Comparison of ENCODE assay signal across 1 cellular context in genomic region chr2:98483257-98483861, GRCh38.
TF ChIP-seq lines count a peak whose summit lies in the region.

No MANE protein-coding gene starts in this region.

TF ChIP-seq in GM12878, 131 proteins besides CTCF, POLR2A, EP300 and RAD21 (continued from another document and continues in another):
- TF ChIP-seq ZNF592 (IDR thresholded peaks at IDR 0.05) (peak; percentile 44; the same call in 1 of the 2 replicates), PAX8 (IDR thresholded peaks at IDR 0.05) (no peak), SMC3 (IDR thresholded peaks at IDR 0.05; ENCODE audit: borderline replicate concordance, low read length) (peak; percentile 42; the same call in 1 of the 2 replicates), ZSCAN29 (IDR thresholded peaks at IDR 0.05) (peak; percentile 50), SUPT20H (IDR thresholded peaks at IDR 0.05; ENCODE audit: borderline replicate concordance, control insufficient read depth, low read depth, low read length) (no peak), HDAC6 (IDR thresholded peaks at IDR 0.05; ENCODE audit: unreplicated experiment) (no peak), BRCA1 (IDR thresholded peaks at IDR 0.05; ENCODE audit: low read depth, low read length) (no peak), CHD1 (IDR thresholded peaks at IDR 0.05; ENCODE audit: low read depth, low read length) (peak; percentile 67; the same call in 1 of the 2 replicates), FOXK2 (IDR thresholded peaks at IDR 0.05) (no peak), HDGF (IDR thresholded peaks at IDR 0.05) (peak; percentile 87), TCF3 (IDR thresholded peaks at IDR 0.05; ENCODE audit: borderline replicate concordance, insufficient read depth, low read depth, low read length) (peak; percentile 89; the same call in 1 of the 2 replicates), POLR2AphosphoS2 (IDR thresholded peaks at IDR 0.05; ENCODE audit: low read depth, low read length) (no peak), SPI1 (IDR thresholded peaks at IDR 0.05; ENCODE audit: borderline replicate concordance, insufficient read depth, low read depth, low read length) (peak; percentile 88), IRF3 (IDR thresholded peaks at IDR 0.05) (no peak), TCF12 (IDR thresholded peaks at IDR 0.05; ENCODE audit: low read depth, low read length) (peak; percentile 95), BACH1 (IDR thresholded peaks at IDR 0.05; ENCODE audit: borderline replicate concordance) (peak; percentile 93; the same call in 1 of the 2 replicates), ZBED1 (IDR thresholded peaks at IDR 0.05; ENCODE audit: borderline replicate concordance) (peak; percentile 95; the same call in 1 of the 2 replicates), NR2C2 (IDR thresholded peaks at IDR 0.05; ENCODE audit: borderline replicate concordance, control insufficient read depth, insufficient read length, low read depth) (no peak), NBN (IDR thresholded peaks at IDR 0.05) (peak; percentile 95), TBL1XR1 (IDR thresholded peaks at IDR 0.05; ENCODE audit: low read depth, low read length) (peak; percentile 98), RFX5 (IDR thresholded peaks at IDR 0.05; ENCODE audit: low read depth, low read length) (no peak), HCFC1 (IDR thresholded peaks at IDR 0.05; ENCODE audit: low read length) (no peak), GABPA (IDR thresholded peaks at IDR 0.05; ENCODE audit: low read depth) (no peak), ZNF274 (IDR thresholded peaks at IDR 0.05; ENCODE audit: insufficient read depth, insufficient read length) (no peak), SIX5 (IDR thresholded peaks at IDR 0.05; ENCODE audit: low read depth, low read length, severe bottlenecking) (no peak), MXI1 (IDR thresholded peaks at IDR 0.05; ENCODE audit: low read depth, low read length) (peak; percentile 55; the same call in 1 of the 2 replicates), KLF5 (IDR thresholded peaks at IDR 0.05; ENCODE audit: partially characterized antibody) (peak; percentile 89), MTA2 (IDR thresholded peaks at IDR 0.05; ENCODE audit: low read depth) (peak; percentile 94), ZNF207 (IDR thresholded peaks at IDR 0.05; ENCODE audit: borderline replicate concordance) (no peak), ZBTB4 (CRISPR knock-in tag; IDR thresholded peaks at IDR 0.05) (no peak), MAX (IDR thresholded peaks at IDR 0.05; ENCODE audit: low read depth, low read length) (no peak), JUNB (IDR thresholded peaks at IDR 0.05) (peak; percentile 68), TAF1 (IDR thresholded peaks at IDR 0.05; ENCODE audit: borderline replicate concordance, low read depth, low read length) (peak; percentile 14; the same call in 1 of the 2 replicates), NRF1 (conservative IDR thresholded peaks at IDR 0.05; ENCODE audit: low read depth, low read length) (no peak), TCF7 (IDR thresholded peaks at IDR 0.05; ENCODE audit: borderline replicate concordance) (no peak), ZNF217 (IDR thresholded peaks at IDR 0.05) (no peak), EGR1 (IDR thresholded peaks at IDR 0.05; ENCODE audit: borderline replicate concordance in 1 of 2, low read depth in 2 of 2, low read length in 2 of 2) (0 out of 3 replicates have a peak, but pooled peaks of 1 of the 2 experiments have one; percentile 24), ETV6 (conservative IDR thresholded peaks at IDR 0.05 in 1 of 2, IDR thresholded peaks at IDR 0.05 in 1 of 2; ENCODE audit: borderline replicate concordance in 1 of 2, low read depth in 1 of 2) (peak in 1 of 2 experiments; percentile 95; a peak in 2 of 4 replicates), CBX3 (IDR thresholded peaks at IDR 0.05; ENCODE audit: borderline replicate concordance, low read depth) (no peak)
- TF ChIP-seq, protein P1, sequence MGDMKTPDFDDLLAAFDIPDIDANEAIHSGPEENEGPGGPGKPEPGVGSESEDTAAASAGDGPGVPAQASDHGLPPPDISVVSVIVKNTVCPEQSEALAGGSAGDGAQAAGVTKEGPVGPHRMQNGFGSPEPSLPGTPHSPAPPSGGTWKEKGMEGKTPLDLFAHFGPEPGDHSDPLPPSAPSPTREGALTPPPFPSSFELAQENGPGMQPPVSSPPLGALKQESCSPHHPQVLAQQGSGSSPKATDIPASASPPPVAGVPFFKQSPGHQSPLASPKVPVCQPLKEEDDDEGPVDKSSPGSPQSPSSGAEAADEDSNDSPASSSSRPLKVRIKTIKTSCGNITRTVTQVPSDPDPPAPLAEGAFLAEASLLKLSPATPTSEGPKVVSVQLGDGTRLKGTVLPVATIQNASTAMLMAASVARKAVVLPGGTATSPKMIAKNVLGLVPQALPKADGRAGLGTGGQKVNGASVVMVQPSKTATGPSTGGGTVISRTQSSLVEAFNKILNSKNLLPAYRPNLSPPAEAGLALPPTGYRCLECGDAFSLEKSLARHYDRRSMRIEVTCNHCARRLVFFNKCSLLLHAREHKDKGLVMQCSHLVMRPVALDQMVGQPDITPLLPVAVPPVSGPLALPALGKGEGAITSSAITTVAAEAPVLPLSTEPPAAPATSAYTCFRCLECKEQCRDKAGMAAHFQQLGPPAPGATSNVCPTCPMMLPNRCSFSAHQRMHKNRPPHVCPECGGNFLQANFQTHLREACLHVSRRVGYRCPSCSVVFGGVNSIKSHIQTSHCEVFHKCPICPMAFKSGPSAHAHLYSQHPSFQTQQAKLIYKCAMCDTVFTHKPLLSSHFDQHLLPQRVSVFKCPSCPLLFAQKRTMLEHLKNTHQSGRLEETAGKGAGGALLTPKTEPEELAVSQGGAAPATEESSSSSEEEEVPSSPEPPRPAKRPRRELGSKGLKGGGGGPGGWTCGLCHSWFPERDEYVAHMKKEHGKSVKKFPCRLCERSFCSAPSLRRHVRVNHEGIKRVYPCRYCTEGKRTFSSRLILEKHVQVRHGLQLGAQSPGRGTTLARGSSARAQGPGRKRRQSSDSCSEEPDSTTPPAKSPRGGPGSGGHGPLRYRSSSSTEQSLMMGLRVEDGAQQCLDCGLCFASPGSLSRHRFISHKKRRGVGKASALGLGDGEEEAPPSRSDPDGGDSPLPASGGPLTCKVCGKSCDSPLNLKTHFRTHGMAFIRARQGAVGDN (IDR thresholded peaks at IDR 0.05), result peak; percentile 88
- TF ChIP-seq, protein P2, sequence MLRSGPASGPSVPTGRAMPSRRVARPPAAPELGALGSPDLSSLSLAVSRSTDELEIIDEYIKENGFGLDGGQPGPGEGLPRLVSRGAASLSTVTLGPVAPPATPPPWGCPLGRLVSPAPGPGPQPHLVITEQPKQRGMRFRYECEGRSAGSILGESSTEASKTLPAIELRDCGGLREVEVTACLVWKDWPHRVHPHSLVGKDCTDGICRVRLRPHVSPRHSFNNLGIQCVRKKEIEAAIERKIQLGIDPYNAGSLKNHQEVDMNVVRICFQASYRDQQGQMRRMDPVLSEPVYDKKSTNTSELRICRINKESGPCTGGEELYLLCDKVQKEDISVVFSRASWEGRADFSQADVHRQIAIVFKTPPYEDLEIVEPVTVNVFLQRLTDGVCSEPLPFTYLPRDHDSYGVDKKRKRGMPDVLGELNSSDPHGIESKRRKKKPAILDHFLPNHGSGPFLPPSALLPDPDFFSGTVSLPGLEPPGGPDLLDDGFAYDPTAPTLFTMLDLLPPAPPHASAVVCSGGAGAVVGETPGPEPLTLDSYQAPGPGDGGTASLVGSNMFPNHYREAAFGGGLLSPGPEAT (IDR thresholded peaks at IDR 0.05; ENCODE audit: low read depth), result peak; percentile 96
- TF ChIP-seq, protein P3, sequence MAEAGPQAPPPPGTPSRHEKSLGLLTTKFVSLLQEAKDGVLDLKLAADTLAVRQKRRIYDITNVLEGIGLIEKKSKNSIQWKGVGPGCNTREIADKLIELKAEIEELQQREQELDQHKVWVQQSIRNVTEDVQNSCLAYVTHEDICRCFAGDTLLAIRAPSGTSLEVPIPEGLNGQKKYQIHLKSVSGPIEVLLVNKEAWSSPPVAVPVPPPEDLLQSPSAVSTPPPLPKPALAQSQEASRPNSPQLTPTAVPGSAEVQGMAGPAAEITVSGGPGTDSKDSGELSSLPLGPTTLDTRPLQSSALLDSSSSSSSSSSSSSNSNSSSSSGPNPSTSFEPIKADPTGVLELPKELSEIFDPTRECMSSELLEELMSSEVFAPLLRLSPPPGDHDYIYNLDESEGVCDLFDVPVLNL (IDR thresholded peaks at IDR 0.05; ENCODE audit: low read depth, low read length), result no peak
- TF ChIP-seq, protein P4, sequence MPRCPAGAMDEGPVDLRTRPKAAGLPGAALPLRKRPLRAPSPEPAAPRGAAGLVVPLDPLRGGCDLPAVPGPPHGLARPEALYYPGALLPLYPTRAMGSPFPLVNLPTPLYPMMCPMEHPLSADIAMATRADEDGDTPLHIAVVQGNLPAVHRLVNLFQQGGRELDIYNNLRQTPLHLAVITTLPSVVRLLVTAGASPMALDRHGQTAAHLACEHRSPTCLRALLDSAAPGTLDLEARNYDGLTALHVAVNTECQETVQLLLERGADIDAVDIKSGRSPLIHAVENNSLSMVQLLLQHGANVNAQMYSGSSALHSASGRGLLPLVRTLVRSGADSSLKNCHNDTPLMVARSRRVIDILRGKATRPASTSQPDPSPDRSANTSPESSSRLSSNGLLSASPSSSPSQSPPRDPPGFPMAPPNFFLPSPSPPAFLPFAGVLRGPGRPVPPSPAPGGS (IDR thresholded peaks at IDR 0.05; ENCODE audit: borderline replicate concordance, insufficient read depth, low read depth, low read length, poor library complexity, severe bottlenecking), result peak; percentile 85
- TF ChIP-seq, protein P5, sequence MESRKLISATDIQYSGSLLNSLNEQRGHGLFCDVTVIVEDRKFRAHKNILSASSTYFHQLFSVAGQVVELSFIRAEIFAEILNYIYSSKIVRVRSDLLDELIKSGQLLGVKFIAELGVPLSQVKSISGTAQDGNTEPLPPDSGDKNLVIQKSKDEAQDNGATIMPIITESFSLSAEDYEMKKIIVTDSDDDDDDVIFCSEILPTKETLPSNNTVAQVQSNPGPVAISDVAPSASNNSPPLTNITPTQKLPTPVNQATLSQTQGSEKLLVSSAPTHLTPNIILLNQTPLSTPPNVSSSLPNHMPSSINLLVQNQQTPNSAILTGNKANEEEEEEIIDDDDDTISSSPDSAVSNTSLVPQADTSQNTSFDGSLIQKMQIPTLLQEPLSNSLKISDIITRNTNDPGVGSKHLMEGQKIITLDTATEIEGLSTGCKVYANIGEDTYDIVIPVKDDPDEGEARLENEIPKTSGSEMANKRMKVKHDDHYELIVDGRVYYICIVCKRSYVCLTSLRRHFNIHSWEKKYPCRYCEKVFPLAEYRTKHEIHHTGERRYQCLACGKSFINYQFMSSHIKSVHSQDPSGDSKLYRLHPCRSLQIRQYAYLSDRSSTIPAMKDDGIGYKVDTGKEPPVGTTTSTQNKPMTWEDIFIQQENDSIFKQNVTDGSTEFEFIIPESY (IDR thresholded peaks at IDR 0.05), result no peak
